Comparison of ENCODE assay signal across 1 cellular context in genomic region chr10:104139221-104139620, GRCh38.
TF ChIP-seq lines count a peak whose summit lies in the region.

No MANE protein-coding gene starts in this region.

TF ChIP-seq in GM12878, 131 proteins besides CTCF, POLR2A, EP300 and RAD21 (continued from another document):
- no peak for TF ChIP-seq IRF5 (IDR thresholded peaks at IDR 0.05; ENCODE audit: borderline replicate concordance)
TF ChIP-seq in GM12878: peak in this region for 1.
